9 cellular contexts compared by ENCODE assay signal in the genomic region with DNA sequence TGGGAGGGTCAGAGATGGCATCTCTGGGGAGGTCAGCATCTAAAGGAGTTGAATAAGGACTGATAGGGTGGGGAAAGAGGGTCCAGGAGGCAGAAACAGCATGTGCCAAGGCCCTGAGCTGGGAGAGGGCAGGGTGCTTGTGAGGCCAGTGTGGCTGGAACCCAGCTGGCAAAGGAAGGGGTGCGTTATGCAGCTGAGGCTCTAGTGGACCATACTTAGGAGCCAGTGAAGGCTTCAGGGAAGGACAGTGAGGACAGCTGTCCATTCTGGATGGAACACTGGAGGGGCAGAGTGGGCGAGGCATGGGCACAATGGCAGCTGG. TPM values are rescaled to one million over a fixed set of nuclear protein-coding genes. Genes with fewer than 3 reads are reported as not detected.
DNase-seq lines count a peak whose midpoint lies in the region; ATAC-seq, FAIRE-seq and TF ChIP-seq lines count a peak whose summit lies in the region.
"Had no signal": no experiment of that assay in that cellular context is flagged by ENCODE, and none has a peak within 500 bp of the region (broad histone marks: within the 10 kb centered on the region; RNA-seq: fewer than 3 reads in every experiment).

No MANE protein-coding gene starts in this region.

- H3K9ac ChIP-seq in liver (ENCODE audit: low read depth in 1 of 2, low read length in 2 of 2), result no peak overlapping the region
- peak overlapping the region in 1 of 2 donors; percentile 41 for H3K9ac ChIP-seq in kidney (ENCODE audit: low read length in 2 of 2)

- H3K4me3 Mint-ChIP-seq in activated T-cell treated with anti-CD3 and anti-CD28 coated beads, Interleukin-2, amount 50 U/mL, for 72 hours, result peak overlapping the region; percentile 51 to 77
- no peak overlapping the region for H3K4me3 Mint-ChIP-seq in activated CD8-positive, alpha-beta T cell treated with anti-CD3 and anti-CD28 coated beads, Interleukin-2, amount 10 ng/mL, durations not matched to agents 7 days and 5 days

- peaks cover 30% of the 10 kb centered on the region for H3K4me1 Mint-ChIP-seq in activated T-cell treated with anti-CD3 and anti-CD28 coated beads, Interleukin-2, amount 50 U/mL, for 72 hours (ENCODE audit: low read depth)
- H3K4me1 Mint-ChIP-seq in activated CD8-positive, alpha-beta T cell treated with anti-CD3 and anti-CD28 coated beads, Interleukin-2, amount 10 ng/mL, durations not matched to agents 7 days and 5 days (ENCODE audit: low read depth), result peaks cover 33% of the 10 kb centered on the region

- no peaks in the 10 kb centered on the region for H3K27me3 Mint-ChIP-seq in activated T-cell treated with anti-CD3 and anti-CD28 coated beads, Interleukin-2, amount 50 U/mL, for 72 hours (ENCODE audit: low read depth)
- H3K27me3 Mint-ChIP-seq in activated CD8-positive, alpha-beta T cell treated with anti-CD3 and anti-CD28 coated beads, Interleukin-2, amount 10 ng/mL, durations not matched to agents 7 days and 5 days (ENCODE audit: low read depth), result peaks cover 4% of the 10 kb centered on the region

- no peak overlapping the region for H3K27ac Mint-ChIP-seq in activated T-cell treated with anti-CD3 and anti-CD28 coated beads, Interleukin-2, amount 50 U/mL, for 72 hours
- peak overlapping the region; percentile 81 for H3K27ac Mint-ChIP-seq in activated CD8-positive, alpha-beta T cell treated with anti-CD3 and anti-CD28 coated beads, Interleukin-2, amount 10 ng/mL, durations not matched to agents 7 days and 5 days

- H3K27me3 ChIP-seq in liver (ENCODE audit: control insufficient read depth in 4 of 4, insufficient read depth in 4 of 4, low read length in 3 of 4) (no peaks in the 10 kb centered on the region), thymus (ENCODE audit: control insufficient read depth, insufficient read depth) (no peaks in the 10 kb centered on the region)

- ATAC-seq in activated T-cell treated with anti-CD3 and anti-CD28 coated beads, Interleukin-2, amount 50 U/mL, for 72 hours (replicated peaks in 1 of 2), result peak in 1 of 2 donors; percentile 7
- ATAC-seq in activated CD8-positive, alpha-beta T cell treated with anti-CD3 and anti-CD28 coated beads, Interleukin-2, amount 10 ng/mL, durations not matched to agents 7 days and 5 days, result no peak
- ATAC-seq in GM21576 (IDR thresholded peaks at IDR 0.05; ENCODE audit: unreplicated experiment), result no peak
- no peak for ATAC-seq in HG03432 (IDR thresholded peaks at IDR 0.05; ENCODE audit: unreplicated experiment)

- no peak for DNase-seq in activated T-cell treated with anti-CD3 and anti-CD28 coated beads, Interleukin-2, amount 50 U/mL, for 72 hours
- no peak for DNase-seq in activated T-cell treated with anti-CD3 and anti-CD28 coated beads for 4 hours
- no peak for DNase-seq in activated CD8-positive, alpha-beta T cell treated with anti-CD3 and anti-CD28 coated beads, Interleukin-2, amount 10 ng/mL, durations not matched to agents 7 days and 5 days
- DNase-seq in kidney, result no peak
- DNase-seq: NCI-H510A had no signal

- H3K4me3 ChIP-seq in liver (ENCODE audit: low read depth in 1 of 3, low read length in 3 of 3) (no peak overlapping the region), thymus (ENCODE audit: low read length) (no peak overlapping the region), kidney (ENCODE audit: low read length in 2 of 2) (no peak overlapping the region)

- POLR2A ChIA-PET in activated CD8-positive, alpha-beta T cell treated with anti-CD3 and anti-CD28 coated beads, Interleukin-2, amount 10 ng/mL, durations not matched to agents 7 days and 5 days (lab: Charles Lee), result interaction anchor here (0.6 to 1.7 kb wide), 7 partner anchors 33 to 194 kb away, joined by 3 to 8 read pairs (median 4); partner anchors contain the start of gene ID3

- H3K9me3 ChIP-seq in liver (ENCODE audit: control insufficient read depth in 4 of 4, low read length in 3 of 4), result no peaks in the 10 kb centered on the region
- H3K9me3 ChIP-seq in thymus (ENCODE audit: control insufficient read depth), result no peaks in the 10 kb centered on the region
- H3K9me3 ChIP-seq in kidney (ENCODE audit: control insufficient read depth in 1 of 2, low read length in 2 of 2), result no peaks in the 10 kb centered on the region

- H3K9me3 Mint-ChIP-seq in activated T-cell treated with anti-CD3 and anti-CD28 coated beads, Interleukin-2, amount 50 U/mL, for 72 hours, result no peaks in the 10 kb centered on the region
- no peaks in the 10 kb centered on the region for H3K9me3 Mint-ChIP-seq in activated CD8-positive, alpha-beta T cell treated with anti-CD3 and anti-CD28 coated beads, Interleukin-2, amount 10 ng/mL, durations not matched to agents 7 days and 5 days (ENCODE audit: insufficient read depth)

- H3K36me3 ChIP-seq in liver (ENCODE audit: control insufficient read depth in 4 of 4, insufficient read depth in 3 of 4, low read depth in 1 of 4, low read length in 3 of 4) (no peaks in the 10 kb centered on the region), thymus (ENCODE audit: control insufficient read depth, insufficient read depth) (no peaks in the 10 kb centered on the region), kidney (ENCODE audit: control insufficient read depth in 1 of 2, insufficient read depth in 2 of 2, low read length in 2 of 2) (no peaks in the 10 kb centered on the region)

- intact Hi-C loops in kidney (cut with DNase I), result no loop called here

- CTCF ChIA-PET in activated CD8-positive, alpha-beta T cell treated with anti-CD3 and anti-CD28 coated beads, Interleukin-2, amount 10 ng/mL, durations not matched to agents 7 days and 5 days (lab: Charles Lee), result interaction anchor here (0.6 to 18.1 kb wide), 31 partner anchors 10 to 290 kb away, joined by 3 to 1062 read pairs (median 7); partner anchors contain the start of genes E2F2, ELOA, HNRNPR and ID3

- H3K27ac ChIP-seq in liver (ENCODE audit: low read depth in 1 of 2, low read length in 2 of 2), result no peak overlapping the region
- peak overlapping the region; percentile 64 for H3K27ac ChIP-seq in thymus (ENCODE audit: low read depth)
- H3K27ac ChIP-seq in kidney (ENCODE audit: low read depth in 2 of 2, low read length in 2 of 2), result no peak overlapping the region

- no peak for FAIRE-seq in kidney (lab: Jason Lieb, UNC)

- no peak for TF ChIP-seq RAD21 in liver (IDR thresholded peaks at IDR 0.05)

- no peaks in the 10 kb centered on the region for H3K36me3 Mint-ChIP-seq in activated T-cell treated with anti-CD3 and anti-CD28 coated beads, Interleukin-2, amount 50 U/mL, for 72 hours (ENCODE audit: insufficient read depth in 2 of 2)
- no peaks in the 10 kb centered on the region for H3K36me3 Mint-ChIP-seq in activated CD8-positive, alpha-beta T cell treated with anti-CD3 and anti-CD28 coated beads, Interleukin-2, amount 10 ng/mL, durations not matched to agents 7 days and 5 days (ENCODE audit: low read depth)

- 64% methylated on average over 2 of the region's 2 CpGs for WGBS in liver
- WGBS in thymus, result 95% methylated on average over 2 of the region's 2 CpGs

- TF ChIP-seq CTCF in liver (IDR thresholded peaks at IDR 0.05; ENCODE audit: low read depth, low read length, missing input control) (no peak), kidney (IDR thresholded peaks at IDR 0.05; ENCODE audit: borderline replicate concordance, extremely low read depth, insufficient read depth) (no peak)

- H3K4me1 ChIP-seq in liver (ENCODE audit: control insufficient read depth in 4 of 4, insufficient read depth in 4 of 4, low read length in 3 of 4), result peaks cover 0 to 7% (median 5%) of the 10 kb centered on the region in 4 donors
- peaks cover 25% of the 10 kb centered on the region for H3K4me1 ChIP-seq in thymus (ENCODE audit: control insufficient read depth, insufficient read depth, low read length)
- peaks cover 2 to 4% of the 10 kb centered on the region in 2 donors for H3K4me1 ChIP-seq in kidney (ENCODE audit: control insufficient read depth in 1 of 2, insufficient read depth in 1 of 2, low read depth in 1 of 2, low read length in 2 of 2)

TF ChIP-seq in liver, 16 proteins besides CTCF, POLR2A, EP300 and RAD21:
- TF ChIP-seq YY1 (IDR thresholded peaks at IDR 0.05) (no peak), ZBTB33 (IDR thresholded peaks at IDR 0.05) (no peak), NR2F2 (IDR thresholded peaks at IDR 0.05) (peak; percentile 5)

RNA-seq across cellular contexts. Expression of gene RPL11, which starts 57.1 kb away (rescaled TPM):
- total RNA-seq in activated T-cell treated with anti-CD3 and anti-CD28 coated beads, Interleukin-2, amount 50 U/mL, for 72 hours, result 1,000 to 10,000 TPM; 1,532 to 1,644 TPM
- 1,000 to 10,000 TPM; 1,096 to 1,128 TPM for total RNA-seq in activated CD8-positive, alpha-beta T cell treated with anti-CD3 and anti-CD28 coated beads, Interleukin-2, amount 10 ng/mL, durations not matched to agents 7 days and 5 days
- total RNA-seq in liver (100 to 1,000 TPM; 270 to 689 TPM), kidney (829 TPM)
- polyA plus RNA-seq in liver (100 to 1,000 TPM; 313 to 816 TPM), thymus (4,395 TPM), kidney (ENCODE audit: insufficient read depth, low read depth, low replicate concordance) (2,056 TPM)
